Comparison of ENCODE assay signal across 24 cellular contexts in genomic region chr3:185056908-185057307, GRCh38.
"Had no signal": no experiment of that assay in that cellular context is flagged by ENCODE, and none has a peak within 500 bp of the region (broad histone marks: within the 10 kb centered on the region; RNA-seq: fewer than 3 reads in every experiment).

No MANE protein-coding gene starts in this region.

- H3K27ac Mint-ChIP-seq: activated CD4-positive, alpha-beta memory T cell treated with anti-CD3 and anti-CD28 coated beads, Interleukin-2, amount 10 ng/mL, durations not matched to agents 7 days and 5 days; activated CD4-positive, alpha-beta T cell treated with anti-CD3 and anti-CD28 coated beads, Interleukin-2, amount 10 ng/mL, durations not matched to agents 7 days and 5 days; activated naive CD8-positive, alpha-beta T cell; naive thymus-derived CD8-positive, alpha-beta T cell; WTC11 had no signal

- ATAC-seq: activated T-cell treated with anti-CD3 and anti-CD28 coated beads, Interleukin-2, amount 50 U/mL, for 4 hours; left lung; lower lobe of right lung; naive thymus-derived CD8-positive, alpha-beta T cell; right cardiac atrium; WTC11 had no signal

- DNase-seq: activated CD4-positive, alpha-beta memory T cell treated with anti-CD3 and anti-CD28 coated beads, Interleukin-2, amount 10 ng/mL, durations not matched to agents 7 days and 5 days; activated CD4-positive, alpha-beta T cell treated with anti-CD3 and anti-CD28 coated beads for 1 hour; activated CD4-positive, alpha-beta T cell treated with anti-CD3 and anti-CD28 coated beads, Interleukin-2, amount 10 ng/mL, durations not matched to agents 7 days and 5 days; activated CD8-positive, alpha-beta memory T cell treated with anti-CD3 and anti-CD28 coated beads, Interleukin-2, amount 50 U/mL, for 48 hours; activated effector memory CD4-positive, alpha-beta T cell treated with Interleukin-2 at 50 U/mL for 16 hours; activated naive CD4-positive, alpha-beta T cell treated with Interleukin-2 at 50 U/mL for 16 hours; activated T-cell treated with anti-CD3 and anti-CD28 coated beads, Interleukin-2, amount 50 U/mL, for 4 hours; anterior cingulate cortex; dermis blood vessel endothelial cell; effector CD8-positive, alpha-beta T cell; esophagus squamous epithelium; foreskin melanocyte; kidney glomerular epithelial cell; left lung; lower lobe of right lung; mesenchymal stem cell; naive thymus-derived CD8-positive, alpha-beta T cell; right cardiac atrium; stimulated activated CD4-positive, alpha-beta T cell treated with anti-CD3 and anti-CD28 coated beads, Interleukin-15, amount 100 ng/mL, for 24 hours; stimulated activated CD4-positive, alpha-beta T cell treated with anti-CD3 and anti-CD28 coated beads, Interleukin-2, amount 100 ng/mL, for 24 hours; stimulated activated naive CD4-positive, alpha-beta T cell had no signal

- H3K4me1 Mint-ChIP-seq: activated CD4-positive, alpha-beta memory T cell treated with anti-CD3 and anti-CD28 coated beads, Interleukin-2, amount 10 ng/mL, durations not matched to agents 7 days and 5 days; activated CD4-positive, alpha-beta T cell treated with anti-CD3 and anti-CD28 coated beads, Interleukin-2, amount 10 ng/mL, durations not matched to agents 7 days and 5 days; central memory CD8-positive, alpha-beta T cell; WTC11 had no signal

- H3K27me3 Mint-ChIP-seq: activated CD4-positive, alpha-beta memory T cell treated with anti-CD3 and anti-CD28 coated beads, Interleukin-2, amount 10 ng/mL, durations not matched to agents 7 days and 5 days; activated CD4-positive, alpha-beta T cell treated with anti-CD3 and anti-CD28 coated beads, Interleukin-2, amount 10 ng/mL, durations not matched to agents 7 days and 5 days; activated naive CD8-positive, alpha-beta T cell; central memory CD8-positive, alpha-beta T cell; naive thymus-derived CD8-positive, alpha-beta T cell had no signal

- H3K4me3 Mint-ChIP-seq: activated CD4-positive, alpha-beta memory T cell treated with anti-CD3 and anti-CD28 coated beads, Interleukin-2, amount 10 ng/mL, durations not matched to agents 7 days and 5 days; activated CD4-positive, alpha-beta T cell treated with anti-CD3 and anti-CD28 coated beads, Interleukin-2, amount 10 ng/mL, durations not matched to agents 7 days and 5 days; activated naive CD8-positive, alpha-beta T cell; activated T-cell treated with anti-CD3 and anti-CD28 coated beads, Interleukin-2, amount 50 U/mL, for 4 hours; central memory CD8-positive, alpha-beta T cell; naive thymus-derived CD8-positive, alpha-beta T cell; WTC11 had no signal
